1 cellular context compared by ENCODE assay signal in genomic region chr13:73189365-73189764, GRCh38.
TF ChIP-seq lines count a peak whose summit lies in the region.

No MANE protein-coding gene starts in this region.

TF ChIP-seq in GM23338, 12 proteins besides CTCF, POLR2A, EP300 and RAD21 (continued from another document):
- no peak for TF ChIP-seq ZNF462 (CRISPR knock-in tag; IDR thresholded peaks at IDR 0.05)
- TF ChIP-seq CREB1 (CRISPR knock-in tag; IDR thresholded peaks at IDR 0.05; ENCODE audit: low read depth): no peak
- no peak for TF ChIP-seq ZNF114 (CRISPR knock-in tag; IDR thresholded peaks at IDR 0.05)
- no peak for TF ChIP-seq ZNF331 (CRISPR knock-in tag; IDR thresholded peaks at IDR 0.05; ENCODE audit: low read depth)
- TF ChIP-seq JUNB (IDR thresholded peaks at IDR 0.05; ENCODE audit: unreplicated experiment): no peak
- no peak for TF ChIP-seq NANOG (IDR thresholded peaks at IDR 0.05; ENCODE audit: borderline replicate concordance)
TF ChIP-seq in GM23338: peak in this region for 0.
